In the genomic region with DNA sequence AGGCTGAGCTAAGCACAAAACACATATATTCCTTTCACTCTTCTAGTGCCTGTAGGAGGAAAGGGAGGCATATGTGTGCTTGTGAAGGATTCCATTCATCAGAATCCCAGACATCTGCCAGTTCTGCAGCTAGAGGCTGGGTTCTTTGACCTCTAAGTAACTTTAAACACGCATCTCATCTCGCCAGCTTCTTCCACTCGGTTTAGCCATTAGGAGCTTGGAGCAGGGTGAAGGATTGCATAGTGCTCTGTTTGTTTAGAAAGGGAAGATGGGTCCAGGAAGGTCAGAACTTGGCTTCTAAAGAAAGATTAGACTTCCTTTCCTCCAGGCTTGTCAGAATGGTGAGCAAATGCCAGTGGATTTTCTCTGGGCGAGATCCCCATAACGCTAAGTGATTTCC, we compare ENCODE assay signal across 11 cellular contexts. TPM values are rescaled to one million over a fixed set of nuclear protein-coding genes. Genes with fewer than 3 reads are reported as not detected.
DNase-seq lines count a peak whose midpoint lies in the region; ATAC-seq, FAIRE-seq and TF ChIP-seq lines count a peak whose summit lies in the region.
"Had no signal": no experiment of that assay in that cellular context is flagged by ENCODE, and none has a peak within 500 bp of the region (broad histone marks: within the 10 kb centered on the region; RNA-seq: fewer than 3 reads in every experiment).

No MANE protein-coding gene starts in this region.

- H3K27me3 ChIP-seq in NT2/D1 (ENCODE audit: insufficient read depth, insufficient read length) (no peaks in the 10 kb centered on the region), neural cell (ENCODE audit: insufficient read depth, low read depth, low read length) (no peaks in the 10 kb centered on the region)

- no peak for FAIRE-seq in kidney (lab: Jason Lieb, UNC)

- no peaks in the 10 kb centered on the region for H4K20me1 ChIP-seq in neural cell (ENCODE audit: insufficient read depth)

- H3K4me3 ChIP-seq in NT2/D1 (ENCODE audit: insufficient read length, low read depth) (no peak overlapping the region), neural cell (ENCODE audit: low read length) (peak overlapping the region; percentile 100), kidney (ENCODE audit: low read length in 2 of 2) (no peak overlapping the region)

- no peaks in the 10 kb centered on the region for H3K9me2 ChIP-seq in neural cell (ENCODE audit: insufficient read depth, low read length)

- no peak for ATAC-seq in HG03439 (IDR thresholded peaks at IDR 0.05; ENCODE audit: unreplicated experiment)

- no peak for TF ChIP-seq RAD21 in neural cell (conservative IDR thresholded peaks at IDR 0.05)

- H3K4me2 ChIP-seq in neural cell (ENCODE audit: low read length): no peak overlapping the region

- H2AFZ ChIP-seq in neural cell (ENCODE audit: low read depth, low read length): no peak overlapping the region

- H3K9me3 ChIP-seq in NT2/D1 (ENCODE audit: insufficient read depth, low read length): no peaks in the 10 kb centered on the region
- no peaks in the 10 kb centered on the region for H3K9me3 ChIP-seq in neural cell (ENCODE audit: low read length)
- no peaks in the 10 kb centered on the region for H3K9me3 ChIP-seq in kidney (ENCODE audit: control insufficient read depth in 1 of 2, low read length in 2 of 2)

- H3K36me3 ChIP-seq in NT2/D1 (ENCODE audit: insufficient read depth, insufficient read length, low read length) (peaks cover 16% of the 10 kb centered on the region), neural cell (ENCODE audit: insufficient read depth, low read length) (no peaks in the 10 kb centered on the region), kidney (ENCODE audit: control insufficient read depth in 1 of 2, insufficient read depth in 2 of 2, low read length in 2 of 2) (no peaks in the 10 kb centered on the region)

- peak overlapping the region; percentile 32 for H3K9ac ChIP-seq in NT2/D1 (ENCODE audit: insufficient read length, low read depth)
- no peak overlapping the region for H3K9ac ChIP-seq in neural cell (ENCODE audit: low read length)
- no peak overlapping the region for H3K9ac ChIP-seq in kidney (ENCODE audit: low read length in 2 of 2)

- H3K79me2 ChIP-seq in neural cell (replicated peaks; ENCODE audit: insufficient read depth, low read length): peaks cover 42% of the 10 kb centered on the region

- peak; percentile 45 for DNase-seq in COLO829 (ENCODE audit: low spot score)
- no peak for DNase-seq in NT2/D1 (ENCODE audit: low read depth, low spot score)
- peak; percentile 73 for DNase-seq in dermis blood vessel endothelial cell
- DNase-seq in activated CD8-positive, alpha-beta memory T cell treated with anti-CD3 and anti-CD28 coated beads, Interleukin-2, amount 50 U/mL, for 4 hours: no peak
- no peak for DNase-seq in kidney
- DNase-seq: DMS53, MV-4-11, NCI-H748 treated with DMSO at 0.1 percent for 48 hours, SW 1271 had no signal

- TF ChIP-seq CTCF in neural cell (IDR thresholded peaks at IDR 0.05; ENCODE audit: poor library complexity, severe bottlenecking) (no peak), kidney (IDR thresholded peaks at IDR 0.05; ENCODE audit: borderline replicate concordance, extremely low read depth, insufficient read depth) (no peak)

- H3K27ac ChIP-seq in neural cell (ENCODE audit: low read length) (no peak overlapping the region), kidney (ENCODE audit: low read depth in 2 of 2, low read length in 2 of 2) (no peak overlapping the region)

- TF ChIP-seq EP300 in neural cell (conservative IDR thresholded peaks at IDR 0.05; ENCODE audit: poor library complexity, severe bottlenecking): no peak

- H3F3A ChIP-seq in neural cell (ENCODE audit: insufficient read depth, low read length, poor library complexity, severe bottlenecking): no peaks in the 10 kb centered on the region

- intact Hi-C loops in kidney (cut with DNase I): no loop called here

- H3K4me1 ChIP-seq in NT2/D1 (ENCODE audit: insufficient read depth, insufficient read length) (peaks cover 11% of the 10 kb centered on the region), kidney (ENCODE audit: control insufficient read depth in 1 of 2, insufficient read depth in 1 of 2, low read depth in 1 of 2, low read length in 2 of 2) (peaks cover 20 to 23% of the 10 kb centered on the region in 2 donors)

TF ChIP-seq in neural cell, 6 proteins besides CTCF, POLR2A, EP300 and RAD21:
- TF ChIP-seq SMC3 (conservative IDR thresholded peaks at IDR 0.05; ENCODE audit: poor library complexity) (no peak), TAF1 (IDR thresholded peaks at IDR 0.05; ENCODE audit: low read depth) (no peak), POLR2AphosphoS5 (IDR thresholded peaks at IDR 0.05) (no peak), MXI1 (conservative IDR thresholded peaks at IDR 0.05; ENCODE audit: poor library complexity, severe bottlenecking) (no peak), REST (IDR thresholded peaks at IDR 0.05; ENCODE audit: borderline replicate concordance) (no peak), EZH2 (IDR thresholded peaks at IDR 0.05; ENCODE audit: borderline replicate concordance, insufficient read depth, low read length, poor library complexity, severe bottlenecking) (no peak)

RNA-seq across cellular contexts. Expression of gene HK1, which starts 43.6 kb away (rescaled TPM):
- total RNA-seq in dermis blood vessel endothelial cell (110 and 142 TPM in 2 replicates), kidney (84.9 TPM)
- polyA plus RNA-seq in neural cell (60.5 and 67.7 TPM in 2 replicates), kidney (ENCODE audit: insufficient read depth, low read depth, low replicate concordance) (35.9 TPM)
- 110 and 119 TPM in 2 replicates for polyA minus RNA-seq in neural cell

Comparison
In these comparisons a context has a peak if more than half of its experiments do, and no peak if none do; other contexts are left out.
1. DNase-seq: peak in COLO829 (single experiment) and dermis blood vessel endothelial cell (single experiment); none in NT2/D1 (single experiment), activated CD8-positive, alpha-beta memory T cell treated with anti-CD3 and anti-CD28 coated beads, Interleukin-2, amount 50 U/mL, for 4 hours (single experiment) and kidney (single experiment).